Comparison of ENCODE assay signal across 25 cellular contexts in genomic region chr7:155459867-155460461, GRCh38. TPM values are rescaled to one million over a fixed set of nuclear protein-coding genes. Genes with fewer than 3 reads are reported as not detected.
DNase-seq lines count a peak whose midpoint lies in the region; ATAC-seq and TF ChIP-seq lines count a peak whose summit lies in the region.
"Had no signal": no experiment of that assay in that cellular context is flagged by ENCODE, and none has a peak within 500 bp of the region (broad histone marks: within the 10 kb centered on the region; RNA-seq: fewer than 3 reads in every experiment).

No MANE protein-coding gene starts in this region.

- in situ Hi-C loops in mammary epithelial cell (cut with MboI; ENCODE audit: low sequenced_read_pairs in 2 of 2): no loop called here

- CTCF ChIA-PET in mammary epithelial cell (lab: Charles Lee; ENCODE audit: low non-redundant PET): no interaction called here
- CTCF ChIA-PET in activated naive CD4-positive, alpha-beta T cell treated with anti-CD3 and anti-CD28 coated beads for 36 hours (lab: Charles Lee): no interaction called here

- no peak overlapping the region for H3K4me3 ChIP-seq in mammary epithelial cell (replicated peaks in 1 of 3; ENCODE audit: insufficient read depth in 1 of 3, low read depth in 2 of 3, low read length in 3 of 3)

- DNase-seq in activated naive CD8-positive, alpha-beta T cell treated with anti-CD3 and anti-CD28 coated beads, Interleukin-2, amount 10 ng/mL, durations not matched to agents 7 days and 5 days: no peak
- no peak for DNase-seq in activated naive CD8-positive, alpha-beta T cell treated with anti-CD3 and anti-CD28 coated beads, Interleukin-2, amount 50 U/mL, for 24 hours
- no peak for DNase-seq in central memory CD8-positive, alpha-beta T cell (ENCODE audit: low spot score in 2 of 2)
- no peak for DNase-seq in natural killer cell
- no peak for DNase-seq in mammary epithelial cell
- DNase-seq in activated naive CD4-positive, alpha-beta T cell treated with anti-CD3 and anti-CD28 coated beads for 36 hours: no peak
- no peak for DNase-seq in NCI-H446 (lab: John Stamatoyannopoulos, UW)
- DNase-seq: activated effector memory CD4-positive, alpha-beta T cell treated with anti-CD3 and anti-CD28 coated beads, Interleukin-2, amount 50 U/mL, for 16 hours; CD4-positive, alpha-beta memory T cell; heart right ventricle; mesenchymal stem cell; NCI-H2081; NCI-H524 treated with DMSO at 0.1 percent for 48 hours; right cardiac atrium; SHP77; T1000; trophoblast cell had no signal

- H3K27me3 ChIP-seq in mammary epithelial cell (ENCODE audit: insufficient read depth, low read length): peaks cover 94% of the 10 kb centered on the region

- no peaks in the 10 kb centered on the region for H3K9me3 ChIP-seq in mammary epithelial cell (replicated peaks; ENCODE audit: insufficient read depth, low read length)
- H3K9me3 ChIP-seq: heart right ventricle had no signal

- H3K4me3 Mint-ChIP-seq in activated naive CD8-positive, alpha-beta T cell treated with anti-CD3 and anti-CD28 coated beads, Interleukin-2, amount 10 ng/mL, durations not matched to agents 7 days and 5 days: no peak overlapping the region
- H3K4me3 Mint-ChIP-seq in activated naive CD8-positive, alpha-beta T cell treated with anti-CD3 and anti-CD28 coated beads, Interleukin-2, amount 50 U/mL, for 24 hours: no peak overlapping the region
- peak overlapping the region; percentile 65 for H3K4me3 Mint-ChIP-seq in central memory CD8-positive, alpha-beta T cell
- H3K4me3 Mint-ChIP-seq in natural killer cell: peak overlapping the region; percentile 82
- H3K4me3 Mint-ChIP-seq in activated naive CD4-positive, alpha-beta T cell treated with anti-CD3 and anti-CD28 coated beads for 36 hours: no peak overlapping the region
- H3K4me3 Mint-ChIP-seq: stimulated activated naive CD8-positive, alpha-beta T cell treated with anti-CD3 and anti-CD28 coated beads, Interleukin-15, Interleukin-2, amounts not matched to agents 100 ng/mL and 50 ng/mL, for 24 hours had no signal

- no peak overlapping the region for H3K4me2 ChIP-seq in mammary epithelial cell (ENCODE audit: insufficient read depth, low read depth, low read length)
- H3K4me2 ChIP-seq: KMS-11 had no signal

- no peak for ATAC-seq in activated naive CD8-positive, alpha-beta T cell treated with anti-CD3 and anti-CD28 coated beads, Interleukin-2, amount 10 ng/mL, durations not matched to agents 7 days and 5 days (ENCODE audit: low read depth)
- ATAC-seq in activated naive CD8-positive, alpha-beta T cell treated with anti-CD3 and anti-CD28 coated beads, Interleukin-2, amount 50 U/mL, for 24 hours: no peak
- no peak for ATAC-seq in central memory CD8-positive, alpha-beta T cell (replicated peaks; ENCODE audit: extremely low read depth, poor library complexity, severe bottlenecking)
- ATAC-seq in natural killer cell: no peak
- ATAC-seq in HG03442 (IDR thresholded peaks at IDR 0.05; ENCODE audit: unreplicated experiment): no peak
- ATAC-seq: activated CD4-positive, CD25-positive, alpha-beta regulatory T cell treated with anti-CD3 and anti-CD28 coated beads, Interleukin-2, amount 50 U/mL, for 24 hours; heart right ventricle; right cardiac atrium had no signal

- no peaks in the 10 kb centered on the region for H3K9me3 Mint-ChIP-seq in activated naive CD8-positive, alpha-beta T cell treated with anti-CD3 and anti-CD28 coated beads, Interleukin-2, amount 10 ng/mL, durations not matched to agents 7 days and 5 days
- no peaks in the 10 kb centered on the region for H3K9me3 Mint-ChIP-seq in activated naive CD8-positive, alpha-beta T cell treated with anti-CD3 and anti-CD28 coated beads, Interleukin-2, amount 50 U/mL, for 24 hours
- no peaks in the 10 kb centered on the region for H3K9me3 Mint-ChIP-seq in central memory CD8-positive, alpha-beta T cell
- no peaks in the 10 kb centered on the region for H3K9me3 Mint-ChIP-seq in natural killer cell
- no peaks in the 10 kb centered on the region for H3K9me3 Mint-ChIP-seq in activated naive CD4-positive, alpha-beta T cell treated with anti-CD3 and anti-CD28 coated beads for 36 hours
- H3K9me3 Mint-ChIP-seq: CD4-positive, alpha-beta memory T cell; stimulated activated naive CD8-positive, alpha-beta T cell treated with anti-CD3 and anti-CD28 coated beads, Interleukin-15, Interleukin-2, amounts not matched to agents 100 ng/mL and 50 ng/mL, for 24 hours had no signal

- no peaks in the 10 kb centered on the region for H3K36me3 ChIP-seq in mammary epithelial cell (ENCODE audit: insufficient read depth, low read length)
- H3K36me3 ChIP-seq: heart right ventricle had no signal

- TF ChIP-seq CTCF in natural killer cell (IDR thresholded peaks at IDR 0.05) (no peak), mammary epithelial cell (conservative IDR thresholded peaks at IDR 0.05 in 1 of 2, IDR thresholded peaks at IDR 0.05 in 1 of 2; ENCODE audit: extremely low read depth in 1 of 2, insufficient read depth in 1 of 2, low read depth in 1 of 2, low read length in 2 of 2) (no peak)

- H3K4me1 Mint-ChIP-seq in activated naive CD8-positive, alpha-beta T cell treated with anti-CD3 and anti-CD28 coated beads, Interleukin-2, amount 10 ng/mL, durations not matched to agents 7 days and 5 days: peaks cover 13% of the 10 kb centered on the region
- peaks cover 25% of the 10 kb centered on the region for H3K4me1 Mint-ChIP-seq in activated naive CD8-positive, alpha-beta T cell treated with anti-CD3 and anti-CD28 coated beads, Interleukin-2, amount 50 U/mL, for 24 hours
- H3K4me1 Mint-ChIP-seq in central memory CD8-positive, alpha-beta T cell: peaks cover 23% of the 10 kb centered on the region
- peaks cover 14 to 28% of the 10 kb centered on the region in 2 donors for H3K4me1 Mint-ChIP-seq in natural killer cell
- H3K4me1 Mint-ChIP-seq in activated naive CD4-positive, alpha-beta T cell treated with anti-CD3 and anti-CD28 coated beads for 36 hours (ENCODE audit: low read depth): peaks cover 19% of the 10 kb centered on the region

- H3K79me2 ChIP-seq in mammary epithelial cell (ENCODE audit: insufficient read depth, low read length): no peaks in the 10 kb centered on the region

- intact Hi-C loops in natural killer cell (cut with micrococcal nuclease) (no loop called here), mammary epithelial cell (cut with micrococcal nuclease) (no loop called here)
- intact Hi-C loops in activated naive CD4-positive, alpha-beta T cell treated with anti-CD3 and anti-CD28 coated beads for 36 hours (cut with micrococcal nuclease): loop anchor here (5.0 to 10.0 kb wide), 2 partner anchors 275 to 347 kb away; no protein-coding TSS in a partner anchor

- no peak overlapping the region for H3K9ac ChIP-seq in mammary epithelial cell (ENCODE audit: insufficient read depth, low read length)
- H3K9ac ChIP-seq: KMS-11 had no signal

- H3K27me3 Mint-ChIP-seq in activated naive CD8-positive, alpha-beta T cell treated with anti-CD3 and anti-CD28 coated beads, Interleukin-2, amount 10 ng/mL, durations not matched to agents 7 days and 5 days: peaks cover 83% of the 10 kb centered on the region
- H3K27me3 Mint-ChIP-seq in activated naive CD8-positive, alpha-beta T cell treated with anti-CD3 and anti-CD28 coated beads, Interleukin-2, amount 50 U/mL, for 24 hours: peaks cover 82% of the 10 kb centered on the region
- H3K27me3 Mint-ChIP-seq in central memory CD8-positive, alpha-beta T cell: peaks cover 84% of the 10 kb centered on the region
- peaks cover 68 to 74% of the 10 kb centered on the region in 2 donors for H3K27me3 Mint-ChIP-seq in natural killer cell (ENCODE audit: low read depth in 2 of 2)
- H3K27me3 Mint-ChIP-seq in activated naive CD4-positive, alpha-beta T cell treated with anti-CD3 and anti-CD28 coated beads for 36 hours (ENCODE audit: low read depth): peaks cover 74% of the 10 kb centered on the region

- POLR2A ChIA-PET in activated naive CD8-positive, alpha-beta T cell treated with anti-CD3 and anti-CD28 coated beads, Interleukin-2, amount 10 ng/mL, durations not matched to agents 7 days and 5 days (lab: Charles Lee): no interaction called here

- WGBS in mammary epithelial cell (ENCODE audit: low coverage, missing lambda C conversion rate): 20% methylated on average over 26 of the region's 28 CpGs

- H2AFZ ChIP-seq in mammary epithelial cell (ENCODE audit: low read depth, low read length): no peak overlapping the region

- peak overlapping the region; percentile 80 for H3K27ac Mint-ChIP-seq in activated naive CD8-positive, alpha-beta T cell treated with anti-CD3 and anti-CD28 coated beads, Interleukin-2, amount 10 ng/mL, durations not matched to agents 7 days and 5 days
- no peak overlapping the region for H3K27ac Mint-ChIP-seq in activated naive CD8-positive, alpha-beta T cell treated with anti-CD3 and anti-CD28 coated beads, Interleukin-2, amount 50 U/mL, for 24 hours
- no peak overlapping the region for H3K27ac Mint-ChIP-seq in central memory CD8-positive, alpha-beta T cell (ENCODE audit: low read depth)
- peak overlapping the region in 1 of 2 donors; percentile 36 for H3K27ac Mint-ChIP-seq in natural killer cell
- no peak overlapping the region for H3K27ac Mint-ChIP-seq in activated naive CD4-positive, alpha-beta T cell treated with anti-CD3 and anti-CD28 coated beads for 36 hours
- H3K27ac Mint-ChIP-seq: CD4-positive, alpha-beta memory T cell; H9 had no signal

- BruUV-seq in mammary epithelial cell (replicated peaks; lab: Mats Ljungman, UMichigan): no TSS peak

- peaks cover 9% of the 10 kb centered on the region for H3K4me1 ChIP-seq in mammary epithelial cell (ENCODE audit: insufficient read depth, low read length)

- H3K36me3 Mint-ChIP-seq in activated naive CD8-positive, alpha-beta T cell treated with anti-CD3 and anti-CD28 coated beads, Interleukin-2, amount 10 ng/mL, durations not matched to agents 7 days and 5 days: peaks cover 2% of the 10 kb centered on the region
- H3K36me3 Mint-ChIP-seq in activated naive CD8-positive, alpha-beta T cell treated with anti-CD3 and anti-CD28 coated beads, Interleukin-2, amount 50 U/mL, for 24 hours (ENCODE audit: low read depth): no peaks in the 10 kb centered on the region
- H3K36me3 Mint-ChIP-seq in central memory CD8-positive, alpha-beta T cell (ENCODE audit: insufficient read depth): peaks cover 8% of the 10 kb centered on the region
- H3K36me3 Mint-ChIP-seq in natural killer cell: no peaks in the 10 kb centered on the region
- H3K36me3 Mint-ChIP-seq in activated naive CD4-positive, alpha-beta T cell treated with anti-CD3 and anti-CD28 coated beads for 36 hours (ENCODE audit: low read depth): no peaks in the 10 kb centered on the region
- H3K36me3 Mint-ChIP-seq: CD4-positive, alpha-beta memory T cell had no signal

- dilution Hi-C loops in mammary epithelial cell (cut with HindIII; ENCODE audit: low sequenced_read_pairs): no loop called here

- H4K20me1 ChIP-seq in mammary epithelial cell (ENCODE audit: insufficient read depth, low read length): no peaks in the 10 kb centered on the region

- H3K27ac ChIP-seq in mammary epithelial cell (ENCODE audit: insufficient read depth, low read depth, low read length): no peak overlapping the region
- H3K27ac ChIP-seq: heart right ventricle, KMS-11 had no signal

RNA-seq across cellular contexts. Expression of gene EN2, which starts 2.0 kb away (rescaled TPM):
- total RNA-seq in activated naive CD8-positive, alpha-beta T cell treated with anti-CD3 and anti-CD28 coated beads, Interleukin-2, amount 10 ng/mL, durations not matched to agents 7 days and 5 days: not detected
- total RNA-seq in natural killer cell (not detected), mammary epithelial cell (under 1 TPM; 0.17 to 0.26 TPM)
- polyA plus RNA-seq in mammary epithelial cell: not detected
- not detected for polyA minus RNA-seq in mammary epithelial cell
- total RNA-seq in activated naive CD4-positive, alpha-beta T cell treated with anti-CD3 and anti-CD28 coated beads for 36 hours: not detected
- total RNA-seq: activated CD8-positive, alpha-beta memory T cell treated with anti-CD3 and anti-CD28 coated beads for 36 hours; aorta; CD4-positive, alpha-beta memory T cell had no signal
- polyA plus RNA-seq: AG04450; aorta; CD4-positive, alpha-beta memory T cell had no signal

Comparison
In these comparisons a context has a peak if more than half of its experiments do, and no peak if none do; other contexts are left out.
1. H3K4me3 Mint-ChIP-seq: peak in central memory CD8-positive, alpha-beta T cell (single experiment) and natural killer cell (single experiment); none in activated naive CD8-positive, alpha-beta T cell treated with anti-CD3 and anti-CD28 coated beads, Interleukin-2, amount 10 ng/mL, durations not matched to agents 7 days and 5 days (single experiment), activated naive CD8-positive, alpha-beta T cell treated with anti-CD3 and anti-CD28 coated beads, Interleukin-2, amount 50 U/mL, for 24 hours (single experiment) and activated naive CD4-positive, alpha-beta T cell treated with anti-CD3 and anti-CD28 coated beads for 36 hours (single experiment).